20 cellular contexts compared by ENCODE assay signal in genomic region chr12:46744256-46744655, GRCh38.
DNase-seq lines count a peak whose midpoint lies in the region; ATAC-seq and TF ChIP-seq lines count a peak whose summit lies in the region.
"Had no signal": no experiment of that assay in that cellular context is flagged by ENCODE, and none has a peak within 500 bp of the region (broad histone marks: within the 10 kb centered on the region; RNA-seq: fewer than 3 reads in every experiment).

No MANE protein-coding gene starts in this region.

- ATAC-seq in HG02884 (IDR thresholded peaks at IDR 0.05; ENCODE audit: unreplicated experiment), result no peak
- ATAC-seq in GM21576 (IDR thresholded peaks at IDR 0.05; ENCODE audit: unreplicated experiment), result no peak
- ATAC-seq: GM12878, Right ventricle myocardium inferior had no signal

- H3K4me1 ChIP-seq in thyroid gland, result no peaks in the 10 kb centered on the region

- H3K36me3 ChIP-seq in thyroid gland, result no peaks in the 10 kb centered on the region

- no peak overlapping the region for H3K27ac ChIP-seq in thyroid gland
- H3K27ac ChIP-seq: KMS-11 had no signal

- in situ Hi-C loops in astrocyte of the cerebellum (cut with HindIII; ENCODE audit: low sequenced_read_pairs), result no loop called here

- H3K4me3 ChIP-seq in astrocyte of the cerebellum (ENCODE audit: low read depth, low read length) (no peak overlapping the region), thyroid gland (replicated peaks in 1 of 3) (no peak overlapping the region)
- H3K4me3 ChIP-seq: GM12878 had no signal

- intact Hi-C loops in thyroid gland (cut with DNase I), result no loop called here

- DNase-seq in GM03348 (ENCODE audit: low spot score) (peak; percentile 6), astrocyte of the cerebellum (ENCODE audit: low read depth) (peak; percentile 5), iris pigment epithelial cell (ENCODE audit: low read depth) (peak; percentile 1), thyroid gland (no peak), NCI-H1092 (lab: John Stamatoyannopoulos, UW) (no peak)
- DNase-seq: EL, GF-D8, H9, HFFc6, MV-4-11, NCI-H1417, NCI-H1694 treated with DMSO at 0.1 percent for 48 hours, NCI-H2081 treated with DMSO at 0.1 percent for 48 hours, NCI-H446 treated with DMSO at 0.1 percent for 48 hours, NCI-H526 treated with DMSO at 0.1 percent for 48 hours had no signal

- no peak for TF ChIP-seq CTCF in astrocyte of the cerebellum (IDR thresholded peaks at IDR 0.05; ENCODE audit: low read depth, low read length, missing control alignments)
- TF ChIP-seq CTCF in thyroid gland (IDR thresholded peaks at IDR 0.05), result no peak

- no peaks in the 10 kb centered on the region for H3K9me3 ChIP-seq in thyroid gland

- H3K27me3 ChIP-seq in thyroid gland, result no peaks in the 10 kb centered on the region

- WGBS in thyroid gland, 2 donors, result 81 to 90% methylated on average over 3 of the region's 3 CpGs

- no peak for TF ChIP-seq POLR2A in thyroid gland (IDR thresholded peaks at IDR 0.05)

Comparison
In these comparisons a context has a peak if more than half of its experiments do, and no peak if none do; other contexts are left out.
1. DNase-seq: peak in GM03348 (single experiment), astrocyte of the cerebellum (single experiment) and iris pigment epithelial cell (single experiment); none in thyroid gland (0 of 2) and NCI-H1092 (single experiment).